ENCODE assay signal across 24 cellular contexts in genomic region chr5:6683241-6683640, GRCh38. TPM values are rescaled to one million over a fixed set of nuclear protein-coding genes. Genes with fewer than 3 reads are reported as not detected.
DNase-seq lines count a peak whose midpoint lies in the region; ATAC-seq and TF ChIP-seq lines count a peak whose summit lies in the region.
"Had no signal": no experiment of that assay in that cellular context is flagged by ENCODE, and none has a peak within 500 bp of the region (broad histone marks: within the 10 kb centered on the region; RNA-seq: fewer than 3 reads in every experiment).

No MANE protein-coding gene starts in this region.

- no peak for ATAC-seq in IMR-90 (ENCODE audit: low read depth)

- no peak overlapping the region for H3K23ac ChIP-seq in IMR-90 (ENCODE audit: low read depth, low read length)

- POLR2A ChIA-PET in IMR-90 (lab: Charles Lee; ENCODE audit: unreplicated experiment) = no interaction called here
- POLR2A ChIA-PET in activated CD4-positive, alpha-beta memory T cell treated with anti-CD3 and anti-CD28 coated beads for 36 hours (lab: Charles Lee) = no interaction called here

- no peak overlapping the region for H3K56ac ChIP-seq in IMR-90 (ENCODE audit: extremely low read depth, insufficient read depth, low read length)

- no peaks in the 10 kb centered on the region for H3K4me1 ChIP-seq in IMR-90 (ENCODE audit: control insufficient read depth, insufficient read depth, low read length)
- peaks cover 0 to 9% (median 4%) of the 10 kb centered on the region in 4 donors for H3K4me1 ChIP-seq in esophagus muscularis mucosa
- H3K4me1 ChIP-seq: BE2C, BLaER1 had no signal

- no CpG with 5 or more reads among the region's 8 CpGs for WGBS in IMR-90 (ENCODE audit: extremely low coverage in 2 of 2, insufficient read length in 1 of 2), 2 experiments
- 91% methylated on average over 7 of the region's 8 CpGs for WGBS in esophagus muscularis mucosa

- intact Hi-C loops in IMR-90 (cut with micrococcal nuclease) = no loop called here
- intact Hi-C loops in esophagus muscularis mucosa (cut with DNase I) = no loop called here
- intact Hi-C loops in activated CD4-positive, alpha-beta memory T cell treated with anti-CD3 and anti-CD28 coated beads for 36 hours (cut with micrococcal nuclease) = no loop called here
- intact Hi-C loops in posterior vena cava (cut with DNase I) = no loop called here

- no peaks in the 10 kb centered on the region for H3K36me3 Mint-ChIP-seq in activated CD4-positive, alpha-beta memory T cell treated with anti-CD3 and anti-CD28 coated beads for 36 hours
- H3K36me3 Mint-ChIP-seq: CD14-positive monocyte; CD4-positive, alpha-beta memory T cell; CD4-positive, CD25-positive, alpha-beta regulatory T cell had no signal

- H3K4me1 Mint-ChIP-seq in activated CD4-positive, alpha-beta memory T cell treated with anti-CD3 and anti-CD28 coated beads for 36 hours (ENCODE audit: low read depth) = peaks cover 7% of the 10 kb centered on the region

- no peak overlapping the region for H2BK15ac ChIP-seq in IMR-90 (ENCODE audit: low read depth, low read length)

- H3K27ac ChIP-seq in IMR-90 (ENCODE audit: insufficient read depth, low read length) = no peak overlapping the region
- no peak overlapping the region for H3K27ac ChIP-seq in esophagus muscularis mucosa (replicated peaks in 1 of 4)
- H3K27ac ChIP-seq: BLaER1 had no signal

- no peak overlapping the region for H4K91ac ChIP-seq in IMR-90 (ENCODE audit: insufficient read depth, low read depth, low read length)

- H3K4me3 ChIP-seq in IMR-90 (ENCODE audit: insufficient read depth, low read depth, low read length) = no peak overlapping the region
- no peak overlapping the region for H3K4me3 ChIP-seq in esophagus muscularis mucosa
- H3K4me3 ChIP-seq: BLaER1 had no signal

- no peak overlapping the region for H3K14ac ChIP-seq in IMR-90 (replicated peaks; ENCODE audit: low read depth, low read length)

- no peaks in the 10 kb centered on the region for H3K79me1 ChIP-seq in IMR-90 (ENCODE audit: low read depth in 1 of 2, low read length in 2 of 2)

- CTCF ChIA-PET in IMR-90 (lab: Yijun Ruan, JAX) = no interaction called here
- CTCF ChIA-PET in activated CD4-positive, alpha-beta memory T cell treated with anti-CD3 and anti-CD28 coated beads for 36 hours (lab: Charles Lee) = interaction anchor here (0.5 kb wide), 1 partner anchor 74 kb away, joined by 3 read pairs; no protein-coding TSS in a partner anchor

- H3K27ac Mint-ChIP-seq in activated CD4-positive, alpha-beta memory T cell treated with anti-CD3 and anti-CD28 coated beads for 36 hours = no peak overlapping the region
- H3K27ac Mint-ChIP-seq: CD14-positive monocyte; CD4-positive, alpha-beta memory T cell; CD4-positive, CD25-positive, alpha-beta regulatory T cell; CD8-positive, alpha-beta memory T cell had no signal

- TF ChIP-seq RAD21 in IMR-90 (IDR thresholded peaks at IDR 0.05; ENCODE audit: low read length) = no peak

- TF ChIP-seq EP300 in esophagus muscularis mucosa (IDR thresholded peaks at IDR 0.05) = no peak

- H3K9me1 ChIP-seq in IMR-90 (ENCODE audit: insufficient read depth, low read length) = peaks cover 6% of the 10 kb centered on the region

- in situ Hi-C loops in G401 (cut with HindIII; ENCODE audit: low sequenced_read_pairs) (no loop called here), IMR-90 (cut with MboI; ENCODE audit: low sequenced_read_pairs) (no loop called here)

- no peak overlapping the region for H4K8ac ChIP-seq in IMR-90 (ENCODE audit: low read depth in 2 of 2, low read length in 2 of 2)

- no peak overlapping the region for H3K4me2 ChIP-seq in IMR-90 (ENCODE audit: low read depth, low read length)
- H3K4me2 ChIP-seq: BLaER1 had no signal

- peak overlapping the region; percentile 34 for H2AK9ac ChIP-seq in IMR-90 (replicated peaks; ENCODE audit: low read depth, low read length, poor library complexity)

- no peak overlapping the region for H3K4ac ChIP-seq in IMR-90 (ENCODE audit: low read depth, low read length)

- H3K9me3 Mint-ChIP-seq in activated CD4-positive, alpha-beta memory T cell treated with anti-CD3 and anti-CD28 coated beads for 36 hours = no peaks in the 10 kb centered on the region

- no peak overlapping the region for H3K18ac ChIP-seq in IMR-90 (ENCODE audit: low read depth, low read length)

- TF ChIP-seq POLR2A in IMR-90 (IDR thresholded peaks at IDR 0.05; ENCODE audit: low read depth, low read length) (no peak), esophagus muscularis mucosa (IDR thresholded peaks at IDR 0.05; ENCODE audit: low read depth) (no peak)

- H4K5ac ChIP-seq in IMR-90 (ENCODE audit: low read depth, low read length) = no peak overlapping the region

- H2BK120ac ChIP-seq in IMR-90 (ENCODE audit: low read depth, low read length) = no peak overlapping the region

- no peak overlapping the region for H2BK20ac ChIP-seq in IMR-90 (ENCODE audit: low read depth, low read length)

- H4K20me1 ChIP-seq in IMR-90 (ENCODE audit: insufficient read depth, low read length) = no peaks in the 10 kb centered on the region
- H4K20me1 ChIP-seq: BLaER1 had no signal

- H3K36me3 ChIP-seq in IMR-90 (ENCODE audit: control insufficient read depth, insufficient read depth, low read length) (no peaks in the 10 kb centered on the region), esophagus muscularis mucosa (no peaks in the 10 kb centered on the region)
- H3K36me3 ChIP-seq: BE2C, BLaER1 had no signal

- H3K27me3 ChIP-seq in IMR-90 (ENCODE audit: control insufficient read depth, insufficient read depth, low read length) (peaks cover 3% of the 10 kb centered on the region; the same call in 1 of the 2 replicates), esophagus muscularis mucosa (peaks cover 0 to 19% (median 0%) of the 10 kb centered on the region in 4 donors)
- H3K27me3 ChIP-seq: BE2C, BLaER1 had no signal

- H3K27me3 Mint-ChIP-seq in activated CD4-positive, alpha-beta memory T cell treated with anti-CD3 and anti-CD28 coated beads for 36 hours = peaks cover 46% of the 10 kb centered on the region

- H3K4me3 Mint-ChIP-seq in activated CD4-positive, alpha-beta memory T cell treated with anti-CD3 and anti-CD28 coated beads for 36 hours = no peak overlapping the region
- H3K4me3 Mint-ChIP-seq: CD14-positive monocyte; CD4-positive, alpha-beta memory T cell; CD4-positive, CD25-positive, alpha-beta regulatory T cell; CD8-positive, alpha-beta memory T cell had no signal

- H2AFZ ChIP-seq in IMR-90 (replicated peaks; ENCODE audit: low read length, poor library complexity) = no peak overlapping the region

- DNase-seq in G401 (ENCODE audit: low spot score) = peak; percentile 94
- no peak for DNase-seq in IMR-90
- peak; percentile 92 for DNase-seq in cerebellar cortex (ENCODE audit: low spot score)
- DNase-seq in esophagus muscularis mucosa (ENCODE audit: extremely low spot score) = peak; percentile 78
- no peak for DNase-seq in activated CD4-positive, alpha-beta memory T cell treated with anti-CD3 and anti-CD28 coated beads for 36 hours
- no peak for DNase-seq in posterior vena cava (ENCODE audit: low spot score)
- no peak for DNase-seq in amniotic stem cell (lab: John Stamatoyannopoulos, UW)
- DNase-seq in anterior cingulate cortex (lab: John Stamatoyannopoulos, UW) = no peak
- DNase-seq: 8988T; ACHN; BE2C; CD4-positive, alpha-beta memory T cell; CD4-positive, CD25-positive, alpha-beta regulatory T cell; CD8-positive, alpha-beta memory T cell; COR-L47; DMS 273 treated with DMSO at 0.1 percent for 48 hours; DMS153; DMS53; DMS79; DND-41; EL; GF-D8 had no signal

- H3K9ac ChIP-seq in IMR-90 (ENCODE audit: low read depth, low read length) = no peak overlapping the region
- H3K9ac ChIP-seq: BLaER1 had no signal

- dilution Hi-C loops in IMR-90 (cut with HindIII; ENCODE audit: low sequenced_read_pairs, unreplicated experiment) = no loop called here

- H3K9me3 ChIP-seq in IMR-90 (ENCODE audit: control insufficient read depth, insufficient read depth, low read length) (no peaks in the 10 kb centered on the region), esophagus muscularis mucosa (no peaks in the 10 kb centered on the region)
- H3K9me3 ChIP-seq: BE2C, BLaER1 had no signal

- TF ChIP-seq CTCF in IMR-90 (conservative IDR thresholded peaks at IDR 0.05; ENCODE audit: low read depth, low read length) = no peak
- TF ChIP-seq CTCF in esophagus muscularis mucosa (IDR thresholded peaks at IDR 0.05) = no peak

- no TSS peak for BruUV-seq in IMR-90 (replicated peaks; lab: Mats Ljungman, UMichigan)

- H2BK5ac ChIP-seq in IMR-90 (ENCODE audit: low read depth, low read length, poor library complexity, severe bottlenecking) = no peak overlapping the region

- no peak overlapping the region for H2AK5ac ChIP-seq in IMR-90 (ENCODE audit: low read depth, low read length)

RNA-seq across cellular contexts. Expression of gene TENT4A, which starts 30.0 kb away (rescaled TPM):
- total RNA-seq in G401 (2014; rRNA removed; shearing (Covaris generic)) = 3.3 and 4.9 TPM in 2 replicates
- total RNA-seq in IMR-90 (2012; rRNA removed) (5.9 and 8.6 TPM in 2 replicates), esophagus muscularis mucosa (10 to 100 TPM; 17.0 to 21.9 (median 20.1) TPM), posterior vena cava (10 to 100 TPM; 20.8 to 24.3 TPM)
- polyA plus RNA-seq in IMR-90 (2012; rRNA removed) = 17.2 and 19.8 TPM in 2 replicates
- 5.2 and 10.0 TPM in 2 replicates for polyA plus RNA-seq in IMR-90 (2012; cell fraction: cytosol; rRNA removed)
- polyA plus RNA-seq in IMR-90 (2012; cell fraction: nucleus; rRNA removed; ENCODE audit: low replicate concordance) = 74.3 and 80.4 TPM in 2 replicates
- total RNA-seq in activated CD4-positive, alpha-beta memory T cell treated with anti-CD3 and anti-CD28 coated beads for 36 hours = 10 to 100 TPM; 26.6 to 29.2 TPM

RNA-seq across cellular contexts. Expression of gene SRD5A1, which starts 50.0 kb away (rescaled TPM):
- 15.4 and 40.9 TPM in 2 replicates for total RNA-seq in G401 (2014; rRNA removed; shearing (Covaris generic))
- total RNA-seq in IMR-90 (2012; rRNA removed) (6.3 and 9.7 TPM in 2 replicates), esophagus muscularis mucosa (10 to 100 TPM in 1 of 4 donors, 1 to 10 TPM in 3; 2.2 to 10.3 (median 4.6) TPM), posterior vena cava (1 to 10 TPM; 4.0 to 4.2 TPM)
- 18.2 and 20.5 TPM in 2 replicates for polyA plus RNA-seq in IMR-90 (2012; rRNA removed)
- 25.2 and 41.7 TPM in 2 replicates for polyA plus RNA-seq in IMR-90 (2012; cell fraction: cytosol; rRNA removed)
- polyA plus RNA-seq in IMR-90 (2012; cell fraction: nucleus; rRNA removed; ENCODE audit: low replicate concordance) = 15.7 and 46.6 TPM in 2 replicates
- total RNA-seq in activated CD4-positive, alpha-beta memory T cell treated with anti-CD3 and anti-CD28 coated beads for 36 hours = 10 to 100 TPM in 1 of 2 experiments, 1 to 10 TPM in 1; 9.5 to 11.0 TPM

RNA-seq across cellular contexts. Expression of gene NSUN2, which starts 50.4 kb away (rescaled TPM):
- total RNA-seq in G401 (2014; rRNA removed; shearing (Covaris generic)) = 46.6 and 65.0 TPM in 2 replicates
- 51.1 and 55.5 TPM in 2 replicates for total RNA-seq in IMR-90 (2012; rRNA removed)
- polyA plus RNA-seq in IMR-90 (2012; rRNA removed) = 55.6 and 61.1 TPM in 2 replicates
- polyA plus RNA-seq in IMR-90 (2012; cell fraction: cytosol; rRNA removed) = 30.9 and 34.8 TPM in 2 replicates
- polyA plus RNA-seq in IMR-90 (2012; cell fraction: nucleus; rRNA removed; ENCODE audit: low replicate concordance) = 63.5 and 104 TPM in 2 replicates
- 10 to 100 TPM; 25.7 to 42.8 (median 39.1) TPM for total RNA-seq in esophagus muscularis mucosa
- total RNA-seq in activated CD4-positive, alpha-beta memory T cell treated with anti-CD3 and anti-CD28 coated beads for 36 hours = 10 to 100 TPM; 78.5 to 86.7 TPM
- total RNA-seq in posterior vena cava = 10 to 100 TPM; 31.6 to 35.2 TPM

Comparison
In these comparisons a context has a peak if more than half of its experiments do, and no peak if none do; other contexts are left out.
1. DNase-seq: peak in G401 (single experiment), cerebellar cortex (single experiment) and esophagus muscularis mucosa (single experiment); none in IMR-90 (single experiment), activated CD4-positive, alpha-beta memory T cell treated with anti-CD3 and anti-CD28 coated beads for 36 hours (single experiment), posterior vena cava (single experiment), amniotic stem cell (single experiment) and anterior cingulate cortex (0 of 58).